11 cellular contexts compared by ENCODE assay signal in the genomic region with DNA sequence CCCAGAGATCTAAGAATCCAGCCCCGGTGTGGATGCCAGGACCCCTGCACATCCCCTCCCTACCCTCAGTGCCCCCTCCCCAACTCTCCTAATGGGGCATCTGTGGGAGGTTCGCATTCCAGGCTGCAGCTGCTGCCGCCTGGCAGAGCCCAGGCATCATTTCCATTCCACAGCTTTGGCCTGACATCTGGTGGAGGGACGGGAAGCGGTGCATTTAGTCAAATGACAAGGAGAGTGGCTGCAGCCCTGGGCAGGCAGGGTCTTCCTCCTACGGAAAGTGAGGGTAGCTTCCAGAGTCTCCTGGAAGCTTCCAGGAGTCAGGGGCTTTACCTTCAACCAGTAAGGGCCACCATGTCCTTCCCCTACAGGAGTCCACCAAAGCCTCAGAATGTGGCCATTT. TPM values are rescaled to one million over a fixed set of nuclear protein-coding genes. Genes with fewer than 3 reads are reported as not detected.
A peak's percentile ranks its signal among the peaks of the same experiment; 100 is the strongest.
DNase-seq lines count a peak whose midpoint lies in the region; ATAC-seq and TF ChIP-seq lines count a peak whose summit lies in the region.
"Had no signal": no experiment of that assay in that cellular context is flagged by ENCODE, and none has a peak within 500 bp of the region (broad histone marks: within the 10 kb centered on the region; RNA-seq: fewer than 3 reads in every experiment).

No MANE protein-coding gene starts in this region.

- DNase-seq in NCI-H1092 treated with DMSO at 0.1 percent for 48 hours (lab: John Stamatoyannopoulos, UW), result peak; percentile 1
- DNase-seq in NCI-H1092 (lab: John Stamatoyannopoulos, UW), result no peak
- DNase-seq in NCI-H460 (ENCODE audit: extremely low read depth, low read depth), result peak; percentile 11
- DNase-seq in endodermal cell, result peak; percentile 88
- DNase-seq in pons (ENCODE audit: low spot score), result peak; percentile 26
- DNase-seq in stimulated activated CD4-positive, alpha-beta T cell treated with anti-CD3 and anti-CD28 coated beads, Interleukin-4, amount 100 ng/mL, for 24 hours, result no peak
- DNase-seq in trophoblast cell, result no peak
- DNase-seq: AML-193, NCI-H2029 had no signal

- TF ChIP-seq CTCF in endodermal cell (conservative IDR thresholded peaks at IDR 0.05), result peak; percentile 71

- H3K4me1 Mint-ChIP-seq in endodermal cell, result no peaks in the 10 kb centered on the region

- H3K9ac ChIP-seq in endodermal cell (ENCODE audit: extremely low read depth, low read length, poor library complexity, severe bottlenecking) (no peak overlapping the region), trophoblast cell (ENCODE audit: low read length) (no peak overlapping the region)

- no peak overlapping the region for H3K23ac ChIP-seq in trophoblast cell (ENCODE audit: low read length)

- no peak overlapping the region for H2BK5ac ChIP-seq in trophoblast cell (ENCODE audit: low read depth, low read length, poor library complexity)

- H2BK12ac ChIP-seq in trophoblast cell (ENCODE audit: low read length), result no peak overlapping the region

- no peaks in the 10 kb centered on the region for H3K36me3 ChIP-seq in endodermal cell (ENCODE audit: control insufficient read depth, insufficient read depth, low read length)
- H3K36me3 ChIP-seq in trophoblast cell (ENCODE audit: control insufficient read depth in 1 of 2, insufficient read depth in 2 of 2, low read length in 2 of 2), result no peaks in the 10 kb centered on the region
- H3K36me3 ChIP-seq: prostate gland had no signal

- H2AFZ ChIP-seq in trophoblast cell (ENCODE audit: insufficient read depth, low read length, poor library complexity), result no peak overlapping the region

- H3K27me3 Mint-ChIP-seq in endodermal cell (ENCODE audit: insufficient read depth), result peaks cover 3% of the 10 kb centered on the region

- no peaks in the 10 kb centered on the region for H3K4me1 ChIP-seq in endodermal cell (ENCODE audit: control insufficient read depth, insufficient read depth, low read length)
- no peaks in the 10 kb centered on the region for H3K4me1 ChIP-seq in trophoblast cell (ENCODE audit: control insufficient read depth in 1 of 2, insufficient read depth in 2 of 2, low read length in 2 of 2)
- H3K4me1 ChIP-seq: prostate gland had no signal

- no peak overlapping the region for H4K91ac ChIP-seq in trophoblast cell (ENCODE audit: low read depth, low read length)

- ATAC-seq in GM18517 (IDR thresholded peaks at IDR 0.05; ENCODE audit: unreplicated experiment), result no peak

- H3K79me2 ChIP-seq in trophoblast cell (ENCODE audit: control insufficient read depth, insufficient read depth, low read length, poor library complexity), result no peaks in the 10 kb centered on the region

- H2AK5ac ChIP-seq in trophoblast cell (ENCODE audit: low read length), result no peak overlapping the region

- no peaks in the 10 kb centered on the region for H3K27me3 ChIP-seq in endodermal cell (ENCODE audit: control insufficient read depth, insufficient read depth, low read length, poor library complexity, severe bottlenecking)
- no peaks in the 10 kb centered on the region for H3K27me3 ChIP-seq in trophoblast cell (ENCODE audit: insufficient read depth, low read length)

- H3K18ac ChIP-seq in trophoblast cell (ENCODE audit: low read length), result no peak overlapping the region

- H3K4me3 Mint-ChIP-seq in endodermal cell, result no peak overlapping the region

- no peak overlapping the region for H4K8ac ChIP-seq in trophoblast cell (ENCODE audit: low read depth, low read length)

- no peak overlapping the region for H3K27ac Mint-ChIP-seq in endodermal cell

- peaks cover 5% of the 10 kb centered on the region for H3K9me3 Mint-ChIP-seq in endodermal cell

- no peak overlapping the region for H3K4ac ChIP-seq in trophoblast cell (ENCODE audit: low read depth, low read length)

- no peak overlapping the region for H3K4me2 ChIP-seq in trophoblast cell (ENCODE audit: low read length)

- H3K9me3 ChIP-seq in endodermal cell (ENCODE audit: control insufficient read depth, low read length) (no peaks in the 10 kb centered on the region), trophoblast cell (ENCODE audit: insufficient read depth, low read depth, low read length) (no peaks in the 10 kb centered on the region)
- H3K9me3 ChIP-seq: prostate gland had no signal

- no peak overlapping the region for H4K12ac ChIP-seq in trophoblast cell (ENCODE audit: low read depth, low read length)

- no peak overlapping the region for H3K14ac ChIP-seq in trophoblast cell (ENCODE audit: low read length)

- H3K36me3 Mint-ChIP-seq in endodermal cell (ENCODE audit: low read depth), result no peaks in the 10 kb centered on the region

- no peaks in the 10 kb centered on the region for H3K79me1 ChIP-seq in trophoblast cell (ENCODE audit: low read length)

- WGBS in endodermal cell (ENCODE audit: insufficient coverage in 1 of 2, insufficient read length in 1 of 2), 2 experiments, result 42 to 49% methylated on average over 3 to 6 of the region's 6 CpGs
- WGBS in trophoblast cell (ENCODE audit: extremely low coverage, insufficient coverage, insufficient read length), result no CpG with 5 or more reads among the region's 6 CpGs

- H3K27ac ChIP-seq in endodermal cell (ENCODE audit: low read depth, low read length) (no peak overlapping the region), trophoblast cell (ENCODE audit: low read depth, low read length) (no peak overlapping the region)
- H3K27ac ChIP-seq: prostate gland had no signal

- H2BK120ac ChIP-seq in trophoblast cell (ENCODE audit: insufficient read depth, low read length, poor library complexity), result no peak overlapping the region

- H3K4me3 ChIP-seq in endodermal cell (ENCODE audit: low read length), result no peak overlapping the region
- no peak overlapping the region for H3K4me3 ChIP-seq in trophoblast cell (ENCODE audit: low read depth, low read length)
- H3K4me3 ChIP-seq: prostate gland had no signal

RNA-seq across cellular contexts. Expression of a gene that starts 30.8 kb away (rescaled TPM):
- not detected in 2 replicates for total RNA-seq in NCI-H460 (2014; rRNA removed; shearing (Covaris generic))
- polyA plus RNA-seq in NCI-H460 (2014; cell fraction: nucleus; rRNA removed), result not detected in 2 replicates
- total RNA-seq in endodermal cell, result not detected
- polyA plus RNA-seq in endodermal cell (2013, experiment 1 of 2), result not detected
- polyA plus RNA-seq in endodermal cell (2013, experiment 2 of 2), result 0.04 TPM
- not detected in 2 replicates for polyA plus RNA-seq in trophoblast cell (2013)
- total RNA-seq: prostate gland had no signal

Comparison
In these comparisons a context has a peak if more than half of its experiments do, and no peak if none do; other contexts are left out.
1. DNase-seq: peak in NCI-H1092 treated with DMSO at 0.1 percent for 48 hours (single experiment), NCI-H460 (single experiment), endodermal cell (single experiment) and pons (single experiment); none in NCI-H1092 (single experiment), stimulated activated CD4-positive, alpha-beta T cell treated with anti-CD3 and anti-CD28 coated beads, Interleukin-4, amount 100 ng/mL, for 24 hours (single experiment) and trophoblast cell (0 of 2).